8 cellular contexts compared by ENCODE assay signal in genomic region chr22:41834005-41834975, GRCh38. TPM values are rescaled to one million over a fixed set of nuclear protein-coding genes. Genes with fewer than 3 reads are reported as not detected.
DNase-seq lines count a peak whose midpoint lies in the region; ATAC-seq and TF ChIP-seq lines count a peak whose summit lies in the region.

No MANE protein-coding gene starts in this region.

- peaks cover 52% of the 10 kb centered on the region for H3K4me1 Mint-ChIP-seq in activated CD8-positive, alpha-beta memory T cell treated with anti-CD3 and anti-CD28 coated beads, Interleukin-2, amount 10 ng/mL, durations not matched to agents 7 days and 5 days
- peaks cover 53% of the 10 kb centered on the region for H3K4me1 Mint-ChIP-seq in WTC11
- H3K4me1 Mint-ChIP-seq in stimulated activated naive CD8-positive, alpha-beta T cell treated with anti-CD3 and anti-CD28 coated beads, Interleukin-15, amount 100 ng/mL, for 72 hours = peaks cover 61% of the 10 kb centered on the region

- H3K4me3 ChIP-seq in iPS-11a (ENCODE audit: low read depth, low read length) = peak overlapping the region; percentile 80

- peaks cover 44% of the 10 kb centered on the region for H3K36me3 Mint-ChIP-seq in activated CD8-positive, alpha-beta memory T cell treated with anti-CD3 and anti-CD28 coated beads, Interleukin-2, amount 10 ng/mL, durations not matched to agents 7 days and 5 days
- peaks cover 28% of the 10 kb centered on the region for H3K36me3 Mint-ChIP-seq in WTC11

- H3K27me3 Mint-ChIP-seq in activated CD8-positive, alpha-beta memory T cell treated with anti-CD3 and anti-CD28 coated beads, Interleukin-2, amount 10 ng/mL, durations not matched to agents 7 days and 5 days = no peaks in the 10 kb centered on the region
- no peaks in the 10 kb centered on the region for H3K27me3 Mint-ChIP-seq in WTC11 (ENCODE audit: low read depth)
- H3K27me3 Mint-ChIP-seq in stimulated activated naive CD8-positive, alpha-beta T cell treated with anti-CD3 and anti-CD28 coated beads, Interleukin-15, amount 100 ng/mL, for 72 hours = no peaks in the 10 kb centered on the region

- peak overlapping the region; percentile 82 for H3K4me3 Mint-ChIP-seq in activated CD8-positive, alpha-beta memory T cell treated with anti-CD3 and anti-CD28 coated beads, Interleukin-2, amount 10 ng/mL, durations not matched to agents 7 days and 5 days
- H3K4me3 Mint-ChIP-seq in WTC11 = peak overlapping the region; percentile 96
- peak overlapping the region; percentile 88 to 89 for H3K4me3 Mint-ChIP-seq in stimulated activated naive CD8-positive, alpha-beta T cell treated with anti-CD3 and anti-CD28 coated beads, Interleukin-15, amount 100 ng/mL, for 72 hours

- CTCF ChIA-PET in activated CD8-positive, alpha-beta memory T cell treated with anti-CD3 and anti-CD28 coated beads, Interleukin-2, amount 10 ng/mL, durations not matched to agents 7 days and 5 days (lab: Charles Lee) = interaction anchor here (1.7 to 6.4 kb wide), 6 partner anchors 13 to 167 kb away, joined by 4 to 37 read pairs (median 12); partner anchors contain the start of gene CCDC134
- CTCF ChIA-PET in WTC11 (lab: Charles Lee) = interaction anchor here (0.9 to 7.8 kb wide), 5 partner anchors 9 to 167 kb away, joined by 3 to 59 read pairs (median 8); no protein-coding TSS in a partner anchor

- DNase-seq in activated CD8-positive, alpha-beta memory T cell treated with anti-CD3 and anti-CD28 coated beads, Interleukin-2, amount 10 ng/mL, durations not matched to agents 7 days and 5 days = no peak
- no peak for DNase-seq in activated CD8-positive, alpha-beta memory T cell treated with anti-CD3 and anti-CD28 coated beads for 24 hours
- DNase-seq in WTC11 (ENCODE audit: low spot score) = no peak
- DNase-seq in stimulated activated naive CD8-positive, alpha-beta T cell treated with anti-CD3 and anti-CD28 coated beads, Interleukin-15, amount 100 ng/mL, for 72 hours = no peak
- no peak for DNase-seq in stimulated activated CD4-positive, alpha-beta T cell treated with anti-CD3 and anti-CD28 coated beads, Interleukin-15, amount 100 ng/mL, for 24 hours

- TF ChIP-seq CTCF in WTC11 (IDR thresholded peaks at IDR 0.05) = no peak

- POLR2A ChIA-PET in WTC11 (lab: Charles Lee) = interaction anchor here (1.7 to 1.8 kb wide), 2 partner anchors 245 to 257 kb away, joined by 5 to 7 read pairs; partner anchors contain the start of genes NDUFA6 and PMM1

- ATAC-seq in activated CD8-positive, alpha-beta memory T cell treated with anti-CD3 and anti-CD28 coated beads, Interleukin-2, amount 10 ng/mL, durations not matched to agents 7 days and 5 days = no peak
- no peak for ATAC-seq in WTC11
- ATAC-seq in stimulated activated naive CD8-positive, alpha-beta T cell treated with anti-CD3 and anti-CD28 coated beads, Interleukin-15, amount 100 ng/mL, for 72 hours = no peak
- no peak for ATAC-seq in HG02763 (IDR thresholded peaks at IDR 0.05; ENCODE audit: unreplicated experiment)
- ATAC-seq in HG03565 (IDR thresholded peaks at IDR 0.05; ENCODE audit: unreplicated experiment) = no peak

- no peaks in the 10 kb centered on the region for H3K9me3 Mint-ChIP-seq in activated CD8-positive, alpha-beta memory T cell treated with anti-CD3 and anti-CD28 coated beads, Interleukin-2, amount 10 ng/mL, durations not matched to agents 7 days and 5 days (ENCODE audit: low read depth)
- no peaks in the 10 kb centered on the region for H3K9me3 Mint-ChIP-seq in WTC11
- no peaks in the 10 kb centered on the region for H3K9me3 Mint-ChIP-seq in stimulated activated naive CD8-positive, alpha-beta T cell treated with anti-CD3 and anti-CD28 coated beads, Interleukin-15, amount 100 ng/mL, for 72 hours

- H3K27ac Mint-ChIP-seq in activated CD8-positive, alpha-beta memory T cell treated with anti-CD3 and anti-CD28 coated beads, Interleukin-2, amount 10 ng/mL, durations not matched to agents 7 days and 5 days = peak overlapping the region; percentile 76
- peak overlapping the region; percentile 97 for H3K27ac Mint-ChIP-seq in WTC11
- peak overlapping the region; percentile 37 to 95 for H3K27ac Mint-ChIP-seq in stimulated activated naive CD8-positive, alpha-beta T cell treated with anti-CD3 and anti-CD28 coated beads, Interleukin-15, amount 100 ng/mL, for 72 hours

TF ChIP-seq in WTC11, 78 proteins besides CTCF, POLR2A, EP300 and RAD21:
- no peak for TF ChIP-seq CDX4 (CRISPR knock-in tag; IDR thresholded peaks at IDR 0.05; ENCODE audit: borderline replicate concordance)
- 0 out of 2 replicates have a peak, but pooled peaks have one; percentile 3 for TF ChIP-seq ATF1 (CRISPR knock-in tag; IDR thresholded peaks at IDR 0.05)
- TF ChIP-seq TEAD4 (CRISPR knock-in tag; IDR thresholded peaks at IDR 0.05) = no peak

RNA-seq across cellular contexts. Expression of gene SREBF2, which starts 1.4 kb away (rescaled TPM):
- 100 to 1,000 TPM; 130 to 135 TPM for total RNA-seq in activated CD8-positive, alpha-beta memory T cell treated with anti-CD3 and anti-CD28 coated beads, Interleukin-2, amount 10 ng/mL, durations not matched to agents 7 days and 5 days
- total RNA-seq in WTC11 (2021) = 151 to 173 TPM (median 171 TPM) in 3 replicates

RNA-seq across cellular contexts. Expression of gene CCDC134, which starts 33.8 kb away (rescaled TPM):
- 10 to 100 TPM; 25.3 to 27.9 TPM for total RNA-seq in activated CD8-positive, alpha-beta memory T cell treated with anti-CD3 and anti-CD28 coated beads, Interleukin-2, amount 10 ng/mL, durations not matched to agents 7 days and 5 days
- 19.0 to 21.3 TPM (median 19.2 TPM) in 3 replicates for total RNA-seq in WTC11 (2021)
